Comparison of ENCODE assay signal across 1 cellular context in the genomic region with DNA sequence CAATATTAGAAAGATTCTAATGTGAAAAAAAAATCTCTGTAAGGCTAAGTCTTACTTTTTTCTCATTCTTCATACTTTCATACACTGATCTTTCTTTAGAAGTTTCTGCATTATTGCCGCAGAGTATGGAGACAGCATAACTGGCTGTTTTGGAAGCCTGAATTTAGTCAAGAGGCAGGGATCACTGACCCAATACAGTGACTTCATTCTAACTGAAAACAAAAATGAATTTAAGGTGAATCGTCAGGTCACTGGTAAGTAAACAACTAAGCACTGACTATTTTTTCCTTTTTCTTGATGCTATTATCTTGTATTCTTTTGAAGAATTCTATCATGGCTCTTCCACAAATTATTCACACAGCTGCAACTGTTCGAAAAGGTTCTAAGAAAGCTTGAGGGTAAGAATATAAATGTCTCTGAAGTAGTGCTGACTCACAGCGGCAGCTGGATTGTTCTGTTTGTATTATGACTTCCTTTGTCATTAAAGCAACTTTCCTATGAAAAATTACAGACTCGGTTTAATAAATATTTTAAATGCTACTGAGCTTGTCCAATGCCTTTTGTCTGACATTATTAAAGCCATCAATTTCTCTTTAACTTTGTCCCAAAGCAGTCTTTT.
TF ChIP-seq lines count a peak whose summit lies in the region.

No MANE protein-coding gene starts in this region.

TF ChIP-seq in GM23338, 12 proteins besides CTCF, POLR2A, EP300 and RAD21 (continued from another document):
- TF ChIP-seq ZNF462 (CRISPR knock-in tag; IDR thresholded peaks at IDR 0.05) (no peak), POLR2AphosphoS5 (IDR thresholded peaks at IDR 0.05; ENCODE audit: low read depth) (no peak), ETS1 (IDR thresholded peaks at IDR 0.05) (no peak), EZH2 (IDR thresholded peaks at IDR 0.05; ENCODE audit: low read depth, unreplicated experiment) (no peak), ZNF331 (CRISPR knock-in tag; IDR thresholded peaks at IDR 0.05; ENCODE audit: low read depth) (no peak), ZNF114 (CRISPR knock-in tag; IDR thresholded peaks at IDR 0.05) (no peak), JUNB (IDR thresholded peaks at IDR 0.05; ENCODE audit: unreplicated experiment) (no peak), NANOG (IDR thresholded peaks at IDR 0.05; ENCODE audit: borderline replicate concordance) (no peak), EZH2phosphoT487 (IDR thresholded peaks at IDR 0.05; ENCODE audit: unreplicated experiment) (no peak), CREB1 (CRISPR knock-in tag; IDR thresholded peaks at IDR 0.05; ENCODE audit: low read depth) (no peak), REST (IDR thresholded peaks at IDR 0.05; ENCODE audit: unreplicated experiment) (no peak)
